Comparison of ENCODE assay signal across 2 cellular contexts in genomic region chr10:79162022-79162421, GRCh38.
TF ChIP-seq lines count a peak whose summit lies in the region.

No MANE protein-coding gene starts in this region.

TF ChIP-seq in A549, 52 proteins besides CTCF, POLR2A, EP300 and RAD21:
- no peak for TF ChIP-seq CHD4 (IDR thresholded peaks at IDR 0.05; ENCODE audit: borderline replicate concordance)
- TF ChIP-seq KDM1A (IDR thresholded peaks at IDR 0.05; ENCODE audit: low read depth): no peak
- TF ChIP-seq CHD2 (IDR thresholded peaks at IDR 0.05; ENCODE audit: low read length, partially characterized antibody): no peak
- no peak for TF ChIP-seq HOXA7 (CRISPR knock-in tag; IDR thresholded peaks at IDR 0.05)
- no peak for TF ChIP-seq FOSL2 (IDR thresholded peaks at IDR 0.05)
- TF ChIP-seq FOSL2 (CRISPR knock-in tag; IDR thresholded peaks at IDR 0.05): no peak
- no peak for TF ChIP-seq PBX3 (IDR thresholded peaks at IDR 0.05)
- TF ChIP-seq TP53 (CRISPR knock-in tag; IDR thresholded peaks at IDR 0.05): no peak
- no peak for TF ChIP-seq ZFP36 (IDR thresholded peaks at IDR 0.05; ENCODE audit: borderline replicate concordance, partially characterized antibody)
- no peak for TF ChIP-seq E2F6 (IDR thresholded peaks at IDR 0.05; ENCODE audit: borderline replicate concordance, low read depth)
- no peak for TF ChIP-seq FOXS1 (CRISPR knock-in tag; IDR thresholded peaks at IDR 0.05)
- no peak for TF ChIP-seq MAX (IDR thresholded peaks at IDR 0.05)
- no peak for TF ChIP-seq NR3C1 (IDR thresholded peaks at IDR 0.05)
- no peak for TF ChIP-seq MAZ (IDR thresholded peaks at IDR 0.05; ENCODE audit: borderline replicate concordance, low read depth, low read length)
- TF ChIP-seq MAFK (IDR thresholded peaks at IDR 0.05; ENCODE audit: partially characterized antibody): no peak
- TF ChIP-seq POLR2AphosphoS2 (conservative IDR thresholded peaks at IDR 0.05; ENCODE audit: low read length): no peak
TF ChIP-seq in A549: peak in this region for 0.

TF ChIP-seq in H1, 55 proteins besides CTCF, POLR2A, EP300 and RAD21:
- no peak for TF ChIP-seq JUN (IDR thresholded peaks at IDR 0.05; ENCODE audit: low read depth, low read length)
- TF ChIP-seq CTBP2 (IDR thresholded peaks at IDR 0.05; ENCODE audit: borderline replicate concordance, insufficient read depth, insufficient read length, low read length): no peak
- no peak for TF ChIP-seq SIN3A (conservative IDR thresholded peaks at IDR 0.05 in 1 of 2, IDR thresholded peaks at IDR 0.05 in 1 of 2; ENCODE audit: low read depth in 1 of 2, low read length in 2 of 2)
- TF ChIP-seq RXRA (IDR thresholded peaks at IDR 0.05; ENCODE audit: insufficient read depth, low read depth, low read length): no peak
- no peak for TF ChIP-seq CHD1 (IDR thresholded peaks at IDR 0.05; ENCODE audit: low read depth, low read length)
- TF ChIP-seq POU5F1 (IDR thresholded peaks at IDR 0.05; ENCODE audit: low read depth, low read length): no peak
